20 cellular contexts compared by ENCODE assay signal in the genomic region with DNA sequence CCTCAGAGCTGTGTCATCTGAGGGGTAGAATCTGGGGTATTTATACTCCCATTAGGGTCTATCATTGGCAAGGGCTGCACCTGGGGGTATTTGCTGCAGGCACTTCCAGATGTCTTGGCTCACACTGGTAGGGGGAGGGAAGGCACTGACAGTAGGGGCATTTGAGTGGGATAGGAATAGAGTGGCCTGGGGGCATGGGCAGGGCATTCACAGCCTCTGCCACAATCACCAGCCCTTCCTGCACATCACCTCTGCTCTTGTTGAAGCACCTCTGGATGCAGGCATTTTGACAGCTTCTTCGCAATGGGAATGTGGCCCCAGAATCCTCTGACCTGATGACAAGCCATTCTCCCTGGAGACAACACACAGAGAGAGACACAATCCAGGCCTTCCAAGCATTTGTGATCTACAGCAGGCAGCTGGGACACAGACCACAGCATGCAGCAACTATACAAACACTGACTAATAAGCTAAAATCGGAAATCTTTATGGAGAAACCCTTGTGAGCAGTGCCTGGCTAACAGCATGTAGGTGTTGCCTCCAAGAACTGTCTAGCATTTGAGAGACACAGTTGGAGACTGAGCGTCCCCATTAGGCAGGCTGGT.
DNase-seq lines count a peak whose midpoint lies in the region; ATAC-seq and TF ChIP-seq lines count a peak whose summit lies in the region.
"Had no signal": no experiment of that assay in that cellular context is flagged by ENCODE, and none has a peak within 500 bp of the region (broad histone marks: within the 10 kb centered on the region; RNA-seq: fewer than 3 reads in every experiment).

No MANE protein-coding gene starts in this region.

- no peak for TF ChIP-seq CTCF in AG10803 (conservative IDR thresholded peaks at IDR 0.05; ENCODE audit: low read length)
- no peak for TF ChIP-seq CTCF in cardiac fibroblast (IDR thresholded peaks at IDR 0.05; ENCODE audit: low read depth, low read length)
- TF ChIP-seq CTCF in osteoblast (IDR thresholded peaks at IDR 0.05; ENCODE audit: extremely low read depth, low read depth, low read length), result no peak
- no peak for TF ChIP-seq CTCF in tibial artery (IDR thresholded peaks at IDR 0.05)

- TF ChIP-seq POLR2A in GM18505 (IDR thresholded peaks at IDR 0.05; ENCODE audit: borderline replicate concordance, extremely low read depth, insufficient read depth, insufficient read length), result no peak

- DNase-seq in AG10803 (ENCODE audit: low read depth), result peak; percentile 76
- DNase-seq in LHCN-M2 (ENCODE audit: low read depth), result peak; percentile 92
- DNase-seq in cardiac fibroblast (ENCODE audit: low read depth in 2 of 2), result peak; percentile 6 to 42
- peak; percentile 82 for DNase-seq in osteoblast (ENCODE audit: insufficient read length, low spot score, missing footprints)
- DNase-seq in tibial artery, result no peak
- DNase-seq in central memory CD4-positive, alpha-beta T cell, result no peak
- DNase-seq in inferior parietal cortex (ENCODE audit: extremely low spot score), result no peak
- DNase-seq: activated CD8-positive, alpha-beta memory T cell treated with anti-CD3 and anti-CD28 coated beads, Interleukin-2, amount 10 ng/mL, durations not matched to agents 7 days and 5 days; cortex of kidney; GF-D8; glutamatergic neuron; natural killer cell; NCI-H524 treated with DMSO at 0.1 percent for 48 hours; PC-9; stimulated activated naive CD8-positive, alpha-beta T cell treated with anti-CD3 and anti-CD28 coated beads, Interleukin-15, Interleukin-2, amounts not matched to agents 100 U/mL and 50 U/mL, for 24 hours had no signal

- no peaks in the 10 kb centered on the region for H3K9me3 ChIP-seq in osteoblast (ENCODE audit: low read depth, low read length)
- H3K9me3 ChIP-seq in tibial artery, result no peaks in the 10 kb centered on the region

- no peak overlapping the region for H3K27ac ChIP-seq in osteoblast (ENCODE audit: low read depth, low read length)
- no peak overlapping the region for H3K27ac ChIP-seq in tibial artery
- H3K27ac ChIP-seq: epithelial cell of prostate, HL-60, PC-9 had no signal

- no peaks in the 10 kb centered on the region for H4K20me1 ChIP-seq in osteoblast (ENCODE audit: insufficient read depth, low read length)

- H3K4me3 ChIP-seq in AG10803 (ENCODE audit: low read length) (no peak overlapping the region), cardiac fibroblast (replicated peaks in 1 of 2; ENCODE audit: low read depth in 2 of 2, low read length in 2 of 2) (no peak overlapping the region), osteoblast (ENCODE audit: insufficient read depth, low read length) (no peak overlapping the region), tibial artery (no peak overlapping the region)
- H3K4me3 ChIP-seq: K562, PC-9 had no signal

- no peak for ATAC-seq in GM18505 (IDR thresholded peaks at IDR 0.05; ENCODE audit: unreplicated experiment)
- ATAC-seq: activated CD4-positive, CD25-positive, alpha-beta regulatory T cell treated with anti-CD3 and anti-CD28 coated beads, Interleukin-2, amount 50 U/mL, for 24 hours; activated CD8-positive, alpha-beta memory T cell treated with anti-CD3 and anti-CD28 coated beads, Interleukin-2, amount 10 ng/mL, durations not matched to agents 7 days and 5 days; K562; natural killer cell; stimulated activated naive CD8-positive, alpha-beta T cell treated with anti-CD3 and anti-CD28 coated beads, Interleukin-15, Interleukin-2, amounts not matched to agents 100 U/mL and 50 U/mL, for 24 hours had no signal

- H3K36me3 ChIP-seq in osteoblast (ENCODE audit: insufficient read depth, low read length) (no peaks in the 10 kb centered on the region), tibial artery (no peaks in the 10 kb centered on the region)

- no peak overlapping the region for H2AFZ ChIP-seq in osteoblast (ENCODE audit: low read length)
- H2AFZ ChIP-seq: PC-9 had no signal

- H3K27me3 ChIP-seq in osteoblast (ENCODE audit: insufficient read depth, low read length) (no peaks in the 10 kb centered on the region), tibial artery (no peaks in the 10 kb centered on the region)

- peaks cover 9% of the 10 kb centered on the region for H3K4me1 ChIP-seq in osteoblast (ENCODE audit: insufficient read depth, low read length)
- peaks cover 0 to 52% (median 19%) of the 10 kb centered on the region in 4 donors for H3K4me1 ChIP-seq in tibial artery

- H3K79me2 ChIP-seq in osteoblast (ENCODE audit: insufficient read depth, low read length), result peaks cover 3% of the 10 kb centered on the region

- no peak overlapping the region for H3K4me2 ChIP-seq in osteoblast (ENCODE audit: insufficient read depth, low read length)
- H3K4me2 ChIP-seq: PC-9 had no signal

- intact Hi-C loops in tibial artery (cut with DNase I; ENCODE audit: low total_unique reads), result loop anchor here (5.0 kb wide), 1 partner anchor 1328 kb away; no protein-coding TSS in a partner anchor

Comparison
In these comparisons a context has a peak if more than half of its experiments do, and no peak if none do; other contexts are left out.
1. DNase-seq: peak in AG10803 (single experiment), LHCN-M2 (single experiment), cardiac fibroblast (2 of 2) and osteoblast (single experiment); none in tibial artery (0 of 2), central memory CD4-positive, alpha-beta T cell (single experiment) and inferior parietal cortex (single experiment).